Comparison of ENCODE assay signal across 1 cellular context in the genomic region with DNA sequence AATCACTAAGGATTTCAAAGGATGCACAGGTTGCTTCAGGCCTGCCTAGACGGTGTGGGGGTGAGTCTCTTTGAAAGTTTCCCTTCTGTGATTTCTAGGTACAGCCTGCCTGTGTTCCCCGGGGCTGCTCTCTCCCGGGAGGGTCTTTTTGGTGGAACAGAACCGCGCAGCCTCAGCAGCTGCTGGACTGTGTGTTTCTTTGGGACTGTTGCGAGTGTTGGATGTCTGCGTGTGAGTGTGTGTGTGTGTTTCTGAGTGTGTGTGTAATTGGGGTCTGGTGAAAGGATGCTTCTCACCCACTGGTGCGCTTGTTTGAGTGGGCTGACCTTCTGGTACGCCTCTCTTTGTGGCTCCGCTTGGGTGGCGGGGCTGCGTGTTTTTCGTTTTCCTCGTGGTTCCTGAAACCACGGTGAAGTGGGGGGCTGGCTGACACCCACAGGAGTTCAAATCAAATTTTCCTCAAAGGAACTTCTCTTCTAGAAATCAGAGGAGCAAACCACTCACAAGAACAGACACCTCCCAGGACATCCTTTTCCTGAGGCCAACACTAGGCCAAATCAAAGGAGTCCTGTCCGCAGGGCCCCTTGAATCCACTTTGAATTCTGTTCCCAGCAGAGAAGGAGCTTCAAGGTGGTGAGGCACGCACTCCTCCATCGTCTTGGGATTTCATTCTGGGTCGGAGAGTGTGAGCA.
TF ChIP-seq lines count a peak whose summit lies in the region.

No MANE protein-coding gene starts in this region.

TF ChIP-seq in SK-N-SH, 30 proteins besides CTCF, POLR2A, EP300 and RAD21 (continued from another document):
- TF ChIP-seq, protein P1, sequence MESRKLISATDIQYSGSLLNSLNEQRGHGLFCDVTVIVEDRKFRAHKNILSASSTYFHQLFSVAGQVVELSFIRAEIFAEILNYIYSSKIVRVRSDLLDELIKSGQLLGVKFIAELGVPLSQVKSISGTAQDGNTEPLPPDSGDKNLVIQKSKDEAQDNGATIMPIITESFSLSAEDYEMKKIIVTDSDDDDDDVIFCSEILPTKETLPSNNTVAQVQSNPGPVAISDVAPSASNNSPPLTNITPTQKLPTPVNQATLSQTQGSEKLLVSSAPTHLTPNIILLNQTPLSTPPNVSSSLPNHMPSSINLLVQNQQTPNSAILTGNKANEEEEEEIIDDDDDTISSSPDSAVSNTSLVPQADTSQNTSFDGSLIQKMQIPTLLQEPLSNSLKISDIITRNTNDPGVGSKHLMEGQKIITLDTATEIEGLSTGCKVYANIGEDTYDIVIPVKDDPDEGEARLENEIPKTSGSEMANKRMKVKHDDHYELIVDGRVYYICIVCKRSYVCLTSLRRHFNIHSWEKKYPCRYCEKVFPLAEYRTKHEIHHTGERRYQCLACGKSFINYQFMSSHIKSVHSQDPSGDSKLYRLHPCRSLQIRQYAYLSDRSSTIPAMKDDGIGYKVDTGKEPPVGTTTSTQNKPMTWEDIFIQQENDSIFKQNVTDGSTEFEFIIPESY (IDR thresholded peaks at IDR 0.05; ENCODE audit: borderline replicate concordance, low read depth), result no peak
- TF ChIP-seq FOXM1 (IDR thresholded peaks at IDR 0.05; ENCODE audit: low read depth), result no peak
- TF ChIP-seq, protein P2, sequence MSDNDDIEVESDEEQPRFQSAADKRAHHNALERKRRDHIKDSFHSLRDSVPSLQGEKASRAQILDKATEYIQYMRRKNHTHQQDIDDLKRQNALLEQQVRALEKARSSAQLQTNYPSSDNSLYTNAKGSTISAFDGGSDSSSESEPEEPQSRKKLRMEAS (IDR thresholded peaks at IDR 0.05; ENCODE audit: low read depth), result no peak
- no peak for TF ChIP-seq ELF1 (IDR thresholded peaks at IDR 0.05)
- TF ChIP-seq, protein P3, sequence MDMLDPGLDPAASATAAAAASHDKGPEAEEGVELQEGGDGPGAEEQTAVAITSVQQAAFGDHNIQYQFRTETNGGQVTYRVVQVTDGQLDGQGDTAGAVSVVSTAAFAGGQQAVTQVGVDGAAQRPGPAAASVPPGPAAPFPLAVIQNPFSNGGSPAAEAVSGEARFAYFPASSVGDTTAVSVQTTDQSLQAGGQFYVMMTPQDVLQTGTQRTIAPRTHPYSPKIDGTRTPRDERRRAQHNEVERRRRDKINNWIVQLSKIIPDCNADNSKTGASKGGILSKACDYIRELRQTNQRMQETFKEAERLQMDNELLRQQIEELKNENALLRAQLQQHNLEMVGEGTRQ (IDR thresholded peaks at IDR 0.05; ENCODE audit: borderline replicate concordance, low read depth, low read length), result no peak
- TF ChIP-seq FOSL2 (IDR thresholded peaks at IDR 0.05; ENCODE audit: borderline replicate concordance, low read depth), result no peak
- TF ChIP-seq NRF1 (IDR thresholded peaks at IDR 0.05; ENCODE audit: low read depth, low read length), result no peak
- TF ChIP-seq POLR2AphosphoS5 (IDR thresholded peaks at IDR 0.05; ENCODE audit: low read depth, low read length), result no peak
- TF ChIP-seq, protein P4, sequence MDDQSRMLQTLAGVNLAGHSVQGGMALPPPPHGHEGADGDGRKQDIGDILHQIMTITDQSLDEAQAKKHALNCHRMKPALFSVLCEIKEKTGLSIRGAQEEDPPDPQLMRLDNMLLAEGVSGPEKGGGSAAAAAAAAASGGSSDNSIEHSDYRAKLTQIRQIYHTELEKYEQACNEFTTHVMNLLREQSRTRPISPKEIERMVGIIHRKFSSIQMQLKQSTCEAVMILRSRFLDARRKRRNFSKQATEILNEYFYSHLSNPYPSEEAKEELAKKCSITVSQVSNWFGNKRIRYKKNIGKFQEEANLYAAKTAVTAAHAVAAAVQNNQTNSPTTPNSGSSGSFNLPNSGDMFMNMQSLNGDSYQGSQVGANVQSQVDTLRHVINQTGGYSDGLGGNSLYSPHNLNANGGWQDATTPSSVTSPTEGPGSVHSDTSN (IDR thresholded peaks at IDR 0.05), result no peak
- no peak for TF ChIP-seq RCOR1 (IDR thresholded peaks at IDR 0.05; ENCODE audit: low read length)
- TF ChIP-seq NFIC (IDR thresholded peaks at IDR 0.05; ENCODE audit: borderline replicate concordance), result no peak
- no peak for TF ChIP-seq GATA2 (CRISPR knock-in tag; IDR thresholded peaks at IDR 0.05)
- TF ChIP-seq TEAD4 (IDR thresholded peaks at IDR 0.05; ENCODE audit: borderline replicate concordance, insufficient read depth), result no peak
